In genomic region chr1:209064850-209065249, GRCh38 we compare ENCODE assay signal across 27 cellular contexts.
"Had no signal": no experiment of that assay in that cellular context is flagged by ENCODE, and none has a peak within 500 bp of the region (broad histone marks: within the 10 kb centered on the region; RNA-seq: fewer than 3 reads in every experiment).

No MANE protein-coding gene starts in this region.

- H3K27me3 Mint-ChIP-seq: effector memory CD8-positive, alpha-beta T cell had no signal

- H3K4me3 Mint-ChIP-seq: activated CD8-positive, alpha-beta T cell treated with anti-CD3 and anti-CD28 coated beads, Interleukin-2, amount 10 ng/mL, durations not matched to agents 7 days and 5 days; activated naive CD8-positive, alpha-beta T cell; central memory CD8-positive, alpha-beta T cell; effector memory CD8-positive, alpha-beta T cell; memory B cell; nephron had no signal

- H3K27ac Mint-ChIP-seq: activated CD8-positive, alpha-beta T cell treated with anti-CD3 and anti-CD28 coated beads, Interleukin-2, amount 10 ng/mL, durations not matched to agents 7 days and 5 days; activated naive CD8-positive, alpha-beta T cell; effector memory CD8-positive, alpha-beta T cell; memory B cell; nephron had no signal

- FAIRE-seq: astrocyte, colon, islet of Langerhans, TTC549 had no signal

- ATAC-seq: activated CD8-positive, alpha-beta T cell treated with anti-CD3 and anti-CD28 coated beads, Interleukin-2, amount 10 ng/mL, durations not matched to agents 7 days and 5 days; effector memory CD8-positive, alpha-beta T cell; gastrocnemius medialis; left cardiac atrium; upper lobe of right lung had no signal

- H3K9me3 Mint-ChIP-seq: central memory CD8-positive, alpha-beta T cell; effector memory CD8-positive, alpha-beta T cell; memory B cell; nephron had no signal

- DNase-seq: activated CD4-positive, alpha-beta T cell treated with anti-CD3 and anti-CD28 coated beads for 1 hour; activated CD4-positive, alpha-beta T cell treated with anti-CD3 and anti-CD28 coated beads, Interleukin-2, amount 50 U/mL, for 1 hour; activated CD8-positive, alpha-beta T cell treated with anti-CD3 and anti-CD28 coated beads, Interleukin-2, amount 10 ng/mL, durations not matched to agents 7 days and 5 days; activated gamma-delta T cell treated with Interleukin-2 at 50 U/mL for 16 hours; activated T-cell treated with anti-CD3 and anti-CD28 coated beads, Interleukin-2, amount 50 U/mL, for 1 hour; adrenal gland; effector memory CD8-positive, alpha-beta T cell; esophagus squamous epithelium; gastrocnemius medialis; head of caudate nucleus; hypothalamus; left cardiac atrium; nucleus accumbens; spleen; stimulated activated CD4-positive, alpha-beta T cell treated with anti-CD3 and anti-CD28 coated beads, Interleukin-4, amount 100 ng/mL, for 1 hour; stimulated activated naive CD4-positive, alpha-beta T cell treated with Interleukin-2 at 50 U/mL for 16 hours; T-helper 1 cell; upper lobe of right lung; WERI-Rb-1 had no signal

- H3K36me3 Mint-ChIP-seq: activated naive CD8-positive, alpha-beta T cell; memory B cell had no signal

- H3K4me1 Mint-ChIP-seq: central memory CD8-positive, alpha-beta T cell; memory B cell had no signal
